ENCODE assay signal across 19 cellular contexts in the genomic region with DNA sequence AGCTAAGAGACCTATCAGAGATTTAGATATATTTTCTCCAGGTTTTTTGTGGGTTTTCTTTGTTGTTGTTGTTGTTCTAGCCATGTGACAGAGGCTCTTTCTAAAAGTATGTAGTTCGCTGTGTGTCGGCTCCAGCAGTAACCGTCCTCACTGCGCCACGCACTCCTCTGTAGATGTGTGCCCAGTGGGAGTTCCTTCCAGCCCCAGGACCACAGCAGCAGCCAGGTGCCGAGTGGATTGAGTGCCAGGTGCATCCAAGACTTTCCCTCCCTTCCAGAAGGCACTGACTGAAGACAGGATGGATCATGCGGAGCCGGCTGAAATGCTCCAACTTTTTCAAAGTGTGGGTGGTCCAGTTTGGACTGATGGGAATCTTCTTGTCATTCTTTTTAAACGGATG. TPM values are rescaled to one million over a fixed set of nuclear protein-coding genes. Genes with fewer than 3 reads are reported as not detected.
"Had no signal": no experiment of that assay in that cellular context is flagged by ENCODE, and none has a peak within 500 bp of the region (broad histone marks: within the 10 kb centered on the region; RNA-seq: fewer than 3 reads in every experiment).

No MANE protein-coding gene starts in this region.

- H3K27ac Mint-ChIP-seq: activated CD4-positive, alpha-beta T cell treated with anti-CD3 and anti-CD28 coated beads, Interleukin-2, amount 10 ng/mL, durations not matched to agents 7 days and 5 days; activated T-helper 2 cell treated with anti-CD3 and anti-CD28 coated beads, Interferon-gamma antibody, Interleukin-2, Interleukin-4, amounts not matched to agents 10 μg/mL and 5 μg/mL and 100 μg/mL, durations not matched to agents 14 hours and 24 hours and 36 hours; dendritic cell treated with granulocyte-macrophage colony-stimulating factor and Interleukin-4, amounts not matched to agents 40 ng/mL and 50 ng/mL, for 4 days had no signal

- H3K9me3 Mint-ChIP-seq: activated CD4-positive, alpha-beta T cell treated with anti-CD3 and anti-CD28 coated beads, Interleukin-2, amount 10 ng/mL, durations not matched to agents 7 days and 5 days; activated T-helper 2 cell treated with anti-CD3 and anti-CD28 coated beads, Interferon-gamma antibody, Interleukin-2, Interleukin-4, amounts not matched to agents 10 μg/mL and 5 μg/mL and 100 μg/mL, durations not matched to agents 14 hours and 24 hours and 36 hours; central memory CD8-positive, alpha-beta T cell; dendritic cell treated with granulocyte-macrophage colony-stimulating factor and Interleukin-4, amounts not matched to agents 40 ng/mL and 50 ng/mL, for 4 days; effector memory CD8-positive, alpha-beta T cell; naive B cell had no signal

- H3K4me3 ChIP-seq: lower lobe of right lung, prostate gland, sigmoid colon, suprapubic skin had no signal

- H3K9me3 ChIP-seq: lower lobe of right lung, neutrophil, prostate gland, sigmoid colon, suprapubic skin had no signal

- ATAC-seq: effector memory CD8-positive, alpha-beta T cell; lower lobe of right lung; stimulated activated naive CD8-positive, alpha-beta T cell treated with anti-CD3 and anti-CD28 coated beads, Interleukin-15, Interleukin-2, amounts not matched to agents 100 U/mL and 50 U/mL, for 24 hours had no signal

- H3K4me3 Mint-ChIP-seq: activated CD4-positive, alpha-beta T cell treated with anti-CD3 and anti-CD28 coated beads, Interleukin-2, amount 10 ng/mL, durations not matched to agents 7 days and 5 days; dendritic cell treated with granulocyte-macrophage colony-stimulating factor and Interleukin-4, amounts not matched to agents 40 ng/mL and 50 ng/mL, for 4 days; effector memory CD8-positive, alpha-beta T cell had no signal

- DNase-seq: activated CD4-positive, alpha-beta T cell treated with anti-CD3 and anti-CD28 coated beads, Interleukin-2, amount 10 ng/mL, durations not matched to agents 7 days and 5 days; activated CD4-positive, CD25-positive, alpha-beta regulatory T cell; activated naive CD4-positive, alpha-beta T cell treated with anti-CD3 and anti-CD28 coated beads, Interleukin-2, amount 50 U/mL, for 16 hours; activated T-cell treated with anti-CD3 and anti-CD28 coated beads for 4 hours; effector memory CD8-positive, alpha-beta T cell; glutamatergic neuron; lower lobe of right lung; naive B cell; stimulated activated CD4-positive, alpha-beta T cell treated with anti-CD3 and anti-CD28 coated beads, Interleukin-2, amount 100 ng/mL, for 48 hours; stimulated activated naive CD8-positive, alpha-beta T cell treated with anti-CD3 and anti-CD28 coated beads, Interleukin-15, Interleukin-2, amounts not matched to agents 100 U/mL and 50 U/mL, for 24 hours; T-helper 2 cell had no signal

- H3K27ac ChIP-seq: lower lobe of right lung, neutrophil, prostate gland, sigmoid colon, suprapubic skin had no signal

RNA-seq across cellular contexts. Expression of a gene that starts 31.8 kb away (rescaled TPM):
- total RNA-seq: activated CD8-positive, alpha-beta memory T cell treated with anti-CD3 and anti-CD28 coated beads for 36 hours; activated T-helper 2 cell treated with anti-CD3 and anti-CD28 coated beads, Interferon-gamma antibody, Interleukin-2, Interleukin-4, amounts not matched to agents 10 μg/mL and 5 μg/mL and 100 μg/mL, durations not matched to agents 14 hours and 24 hours and 36 hours had no signal
